ENCODE assay signal across 16 cellular contexts in the genomic region with DNA sequence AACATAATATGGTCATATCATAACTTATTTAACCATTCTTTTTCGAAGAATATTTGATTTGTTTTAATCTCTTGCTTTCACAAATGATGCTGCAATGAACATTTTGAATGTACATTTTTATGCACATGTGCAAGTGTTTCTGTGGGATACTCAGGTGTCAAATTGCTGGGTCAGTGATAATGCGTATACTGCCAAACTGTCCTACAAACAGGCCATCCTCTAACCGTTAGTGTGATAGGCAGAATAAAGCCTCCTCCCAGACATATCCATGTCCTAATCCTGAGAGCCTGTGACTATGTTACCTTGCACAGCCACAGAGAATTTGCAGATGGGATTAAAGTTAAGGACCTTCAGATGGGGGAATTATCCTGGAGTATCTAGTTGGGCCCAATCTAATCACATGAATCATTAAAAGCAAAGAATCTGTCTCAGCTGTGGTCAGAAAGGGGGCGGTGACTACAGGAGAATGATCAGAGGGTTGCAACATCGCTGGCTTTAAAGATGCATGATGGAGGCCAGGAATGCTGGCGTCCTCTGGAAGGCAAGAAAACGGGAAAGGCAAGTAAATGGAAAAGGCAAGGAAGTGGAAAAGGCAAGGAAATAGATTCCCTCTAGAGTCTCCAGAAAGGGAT. TPM values are rescaled to one million over a fixed set of nuclear protein-coding genes. Genes with fewer than 3 reads are reported as not detected.
DNase-seq lines count a peak whose midpoint lies in the region; ATAC-seq and TF ChIP-seq lines count a peak whose summit lies in the region.
"Had no signal": no experiment of that assay in that cellular context is flagged by ENCODE, and none has a peak within 500 bp of the region (broad histone marks: within the 10 kb centered on the region; RNA-seq: fewer than 3 reads in every experiment).

No MANE protein-coding gene starts in this region.

- ATAC-seq in omental fat pad (ENCODE audit: low FRiP score) (peak; percentile 57), GM21576 (IDR thresholded peaks at IDR 0.05; ENCODE audit: unreplicated experiment) (no peak)
- ATAC-seq: activated T-cell treated with anti-CD3 and anti-CD28 coated beads, Interleukin-2, amount 50 U/mL, for 4 hours; foreskin keratinocyte; Panc1 had no signal

- no peak overlapping the region for H3K4me3 Mint-ChIP-seq in immature natural killer cell
- H3K4me3 Mint-ChIP-seq: activated T-cell treated with anti-CD3 and anti-CD28 coated beads, Interleukin-2, amount 50 U/mL, for 4 hours had no signal

- no peak overlapping the region for H3K4me3 ChIP-seq in AG09309 (ENCODE audit: control insufficient read depth, low read depth, low read length)

- peaks cover 0 to 1% (median 0%) of the 10 kb centered on the region in 3 donors for H3K27me3 Mint-ChIP-seq in immature natural killer cell (ENCODE audit: low read depth in 3 of 3)

- H3K27ac Mint-ChIP-seq in immature natural killer cell = no peak overlapping the region

- TF ChIP-seq CTCF in AG09309 (IDR thresholded peaks at IDR 0.05; ENCODE audit: control insufficient read depth, insufficient read depth, low read depth, low read length, missing control alignments) (no peak), omental fat pad (IDR thresholded peaks at IDR 0.05) (no peak)

- peaks cover 0 to 7% (median under 1%) of the 10 kb centered on the region in 6 donors for H3K9me3 Mint-ChIP-seq in immature natural killer cell
- H3K9me3 Mint-ChIP-seq: activated T-cell treated with anti-CD3 and anti-CD28 coated beads, Interleukin-2, amount 50 U/mL, for 4 hours had no signal

- peak; percentile 53 for DNase-seq in AG09309 (ENCODE audit: low read depth)
- DNase-seq in NCI-H524 (lab: John Stamatoyannopoulos, UW) = peak; percentile 64 to 92
- peak; percentile 73 for DNase-seq in fibroblast of gingiva (ENCODE audit: low read depth)
- DNase-seq in omental fat pad (ENCODE audit: low spot score) = no peak
- no peak for DNase-seq in immature natural killer cell
- DNase-seq in NCI-H2029 treated with DMSO at 0.1 percent for 48 hours (lab: John Stamatoyannopoulos, UW) = no peak
- no peak for DNase-seq in Ammon's horn (ENCODE audit: low spot score)
- DNase-seq: activated T-cell treated with anti-CD3 and anti-CD28 coated beads, Interleukin-2, amount 50 U/mL, for 4 hours; C1 segment of cervical spinal cord; central memory CD4-positive, alpha-beta T cell; foreskin keratinocyte; NCI-H187; nucleus accumbens; stimulated activated CD4-positive, alpha-beta T cell treated with anti-CD3 and anti-CD28 coated beads, Interleukin-4, amount 100 ng/mL, for 24 hours had no signal

- H3K36me3 Mint-ChIP-seq in immature natural killer cell = no peaks in the 10 kb centered on the region

- H3K4me1 Mint-ChIP-seq in immature natural killer cell = no peaks in the 10 kb centered on the region

RNA-seq across cellular contexts. Expression of gene FZD1, which starts 46.7 kb away (rescaled TPM):
- 10 to 100 TPM in 3 of 4 donors, 1 to 10 TPM in 1; 8.0 to 19.7 (median 13.2) TPM for total RNA-seq in omental fat pad
- polyA plus RNA-seq in immature natural killer cell = under 1 TPM in 1 of 3 donors, not detected in 2; 0.12 TPM

Comparison
In these comparisons a context has a peak if more than half of its experiments do, and no peak if none do; other contexts are left out.
1. DNase-seq: peak in AG09309 (single experiment), NCI-H524 (2 of 2) and fibroblast of gingiva (single experiment); none in omental fat pad (single experiment), immature natural killer cell (0 of 3), NCI-H2029 treated with DMSO at 0.1 percent for 48 hours (single experiment) and Ammon's horn (single experiment).